8 cellular contexts compared by ENCODE assay signal in genomic region chr12:115354007-115354452, GRCh38.
DNase-seq lines count a peak whose midpoint lies in the region; ATAC-seq and TF ChIP-seq lines count a peak whose summit lies in the region.

No MANE protein-coding gene starts in this region.

- intact Hi-C loops in HCT116 (cut with micrococcal nuclease): no loop called here
- intact Hi-C loops in sigmoid colon (cut with DNase I): no loop called here

- TF ChIP-seq CTCF in HCT116 (IDR thresholded peaks at IDR 0.05 in 2 of 3, conservative IDR thresholded peaks at IDR 0.05 in 1 of 3; ENCODE audit: borderline replicate concordance in 1 of 3, insufficient read depth in 1 of 3, low read depth in 2 of 3, low read length in 2 of 3) (no peak), SK-N-SH (IDR thresholded peaks at IDR 0.05) (no peak), fibroblast of villous mesenchyme (IDR thresholded peaks at IDR 0.05; ENCODE audit: insufficient read depth, low read depth, low read length) (no peak), sigmoid colon (IDR thresholded peaks at IDR 0.05) (no peak)

- H3F3A ChIP-seq in SK-N-SH (replicated peaks; ENCODE audit: insufficient read depth): no peaks in the 10 kb centered on the region

- H3K79me2 ChIP-seq in HCT116 (ENCODE audit: insufficient read depth, low read length) (no peaks in the 10 kb centered on the region), SK-N-SH (ENCODE audit: insufficient read depth) (no peaks in the 10 kb centered on the region)

- WGBS in SK-N-SH (ENCODE audit: low lambda C conversion rate): 8% methylated on average over 4 of the region's 4 CpGs
- 36 to 67% methylated on average over 4 of the region's 4 CpGs for WGBS in sigmoid colon, 2 donors

- H3K27ac ChIP-seq in HCT116 (ENCODE audit: low read depth, low read length): no peak overlapping the region
- peak overlapping the region; percentile 26 to 92; a peak in 3 of 4 replicates for H3K27ac ChIP-seq in SK-N-SH (ENCODE audit: low read depth in 2 of 2, low read length in 1 of 2)
- H3K27ac ChIP-seq in sigmoid colon: peak overlapping the region; percentile 59 to 80 (median 66)

- H3K9me3 ChIP-seq in HCT116 (ENCODE audit: control insufficient read depth in 1 of 2, insufficient read depth in 1 of 2, low read depth in 1 of 2, low read length in 2 of 2) (no peaks in the 10 kb centered on the region), SK-N-SH (no peaks in the 10 kb centered on the region), sigmoid colon (no peaks in the 10 kb centered on the region)

- H3K4me1 ChIP-seq in HCT116 (ENCODE audit: control insufficient read depth in 1 of 2, insufficient read depth in 2 of 2, low read length in 2 of 2): peaks cover 0 to 15% of the 10 kb centered on the region in 2 experiments; a peak in 2 of 4 replicates
- H3K4me1 ChIP-seq in SK-N-SH (ENCODE audit: control insufficient read depth in 1 of 2, insufficient read depth in 2 of 2, low read depth in 1 of 2, low read length in 1 of 2): peaks cover 0 to 9% of the 10 kb centered on the region in 2 experiments; a peak in 2 of 4 replicates
- peaks cover 0 to 12% (median 4%) of the 10 kb centered on the region in 4 donors for H3K4me1 ChIP-seq in sigmoid colon

- RAD21 ChIA-PET in HCT116 (lab: Charles Lee; ENCODE audit: low non-redundant PET in 1 of 2, low total read pairs in 2 of 2, uncharacterized antibody in 2 of 2, unreplicated experiment in 2 of 2): no interaction called here

- DNase-seq in HCT116 (ENCODE audit: low read depth, low spot score): peak; percentile 36
- DNase-seq in SK-N-SH: no peak
- DNase-seq in fibroblast of villous mesenchyme (ENCODE audit: low read depth): peak; percentile 96
- peak; percentile 90 for DNase-seq in sigmoid colon
- DNase-seq in NCI-H1092 (lab: John Stamatoyannopoulos, UW): no peak
- no peak for DNase-seq in medulla oblongata (ENCODE audit: extremely low spot score)

- no TSS peak for BruUV-seq in HCT116 (replicated peaks; lab: Mats Ljungman, UMichigan)

- TF ChIP-seq RAD21 in HCT116 (IDR thresholded peaks at IDR 0.05; ENCODE audit: low read depth) (no peak), SK-N-SH (IDR thresholded peaks at IDR 0.05; ENCODE audit: low read length) (no peak)

- H3K4me2 ChIP-seq in HCT116 (ENCODE audit: low read length) (peak overlapping the region; percentile 67), SK-N-SH (peak overlapping the region; percentile 70)

- H3K4me3 ChIP-seq in HCT116 (replicated peaks in 1 of 2; ENCODE audit: low read depth in 1 of 2, low read length in 2 of 2) (peak overlapping the region in 1 of 2 experiments; percentile 34; a peak in 1 of 4 replicates), SK-N-SH (ENCODE audit: low read depth in 2 of 2, low read length in 1 of 2) (peak overlapping the region; percentile 34 to 50; a peak in 3 of 4 replicates), fibroblast of villous mesenchyme (ENCODE audit: low read depth, low read length) (peak overlapping the region; percentile 49), sigmoid colon (peak overlapping the region; percentile 27 to 47 (median 33))

- H4K20me1 ChIP-seq in HCT116 (ENCODE audit: insufficient read depth) (no peaks in the 10 kb centered on the region), SK-N-SH (ENCODE audit: insufficient read depth) (no peaks in the 10 kb centered on the region)

- H3K27me3 ChIP-seq in HCT116 (ENCODE audit: insufficient read depth, low read length) (no peaks in the 10 kb centered on the region), SK-N-SH (ENCODE audit: insufficient read depth) (no peaks in the 10 kb centered on the region), sigmoid colon (no peaks in the 10 kb centered on the region)

- CTCF ChIA-PET in HCT116 (lab: Charles Lee) (no interaction called here), SK-N-SH (lab: Yijun Ruan, JAX) (no interaction called here)

- H3K36me3 ChIP-seq in HCT116 (ENCODE audit: control insufficient read depth in 1 of 2, insufficient read depth in 2 of 2, low read length in 2 of 2) (no peaks in the 10 kb centered on the region), SK-N-SH (replicated peaks in 1 of 2; ENCODE audit: control insufficient read depth in 1 of 2, insufficient read depth in 2 of 2, low read length in 1 of 2) (no peaks in the 10 kb centered on the region), sigmoid colon (no peaks in the 10 kb centered on the region)

- POLR2A ChIA-PET in HCT116 (lab: Charles Lee): no interaction called here
- POLR2A ChIA-PET in SK-N-SH (lab: Yijun Ruan, JAX): no interaction called here

- TF ChIP-seq POLR2A in HCT116 (IDR thresholded peaks at IDR 0.05; ENCODE audit: borderline replicate concordance, extremely low read depth, insufficient read depth, insufficient read length) (no peak), sigmoid colon (IDR thresholded peaks at IDR 0.05) (no peak)

- H3K9me2 ChIP-seq in HCT116 (ENCODE audit: insufficient read depth) (no peaks in the 10 kb centered on the region), SK-N-SH (no peaks in the 10 kb centered on the region)

- H3K9ac ChIP-seq in HCT116 (ENCODE audit: low read length) (0 out of 2 replicates have a peak overlapping the region, but pooled peaks have one; percentile 18), SK-N-SH (peak overlapping the region; percentile 76)

- TF ChIP-seq EP300 in SK-N-SH (IDR thresholded peaks at IDR 0.05; ENCODE audit: borderline replicate concordance in 1 of 2, low read depth in 1 of 2, low read length in 1 of 2) (peak in 1 of 2 experiments; percentile 71; a peak in 1 of 4 replicates), sigmoid colon (IDR thresholded peaks at IDR 0.05) (peak in 1 of 4 donors; percentile 20)

- H2AFZ ChIP-seq in HCT116 (ENCODE audit: low read depth, low read length, poor library complexity, severe bottlenecking) (peak overlapping the region; percentile 86), SK-N-SH (ENCODE audit: low read depth) (peak overlapping the region; percentile 58)

- ATAC-seq in HCT116: peak; percentile 78
- ATAC-seq in GM18858 (IDR thresholded peaks at IDR 0.05; ENCODE audit: unreplicated experiment): no peak
- ATAC-seq in HG02678 (IDR thresholded peaks at IDR 0.05; ENCODE audit: unreplicated experiment): no peak

TF ChIP-seq in HCT116, 20 proteins besides CTCF, POLR2A, EP300 and RAD21:
- TF ChIP-seq SP1 (IDR thresholded peaks at IDR 0.05; ENCODE audit: low read depth): peak; percentile 28; the same call in 1 of the 2 replicates
- TF ChIP-seq FOSL1 (IDR thresholded peaks at IDR 0.05; ENCODE audit: low read depth): peak; percentile 55
- peak; percentile 46 for TF ChIP-seq JUND (IDR thresholded peaks at IDR 0.05)
- TF ChIP-seq ELF1 (IDR thresholded peaks at IDR 0.05; ENCODE audit: borderline replicate concordance, low read depth): no peak
- TF ChIP-seq EZH2 (IDR thresholded peaks at IDR 0.05): no peak
- 0 out of 2 replicates have a peak, but pooled peaks have one; percentile 19 for TF ChIP-seq POLR2AphosphoS5 (IDR thresholded peaks at IDR 0.05; ENCODE audit: low read depth, low read length)

TF ChIP-seq in SK-N-SH, 30 proteins besides CTCF, POLR2A, EP300 and RAD21 (continues in another document):
- TF ChIP-seq TCF12 (IDR thresholded peaks at IDR 0.05): peak; percentile 62
- no peak for TF ChIP-seq TEAD4 (IDR thresholded peaks at IDR 0.05; ENCODE audit: borderline replicate concordance, insufficient read depth)
- no peak for TF ChIP-seq GATA2 (CRISPR knock-in tag; IDR thresholded peaks at IDR 0.05)
- peak; percentile 58; the same call in 1 of the 2 replicates for TF ChIP-seq TAF1 (IDR thresholded peaks at IDR 0.05; ENCODE audit: borderline replicate concordance, low read depth, low read length)
- TF ChIP-seq FOSL2 (IDR thresholded peaks at IDR 0.05; ENCODE audit: borderline replicate concordance, low read depth): peak; percentile 92
- TF ChIP-seq CHD2 (IDR thresholded peaks at IDR 0.05; ENCODE audit: low read length, partially characterized antibody): no peak
- 0 out of 2 replicates have a peak, but pooled peaks have one; percentile 52 for TF ChIP-seq REST (IDR thresholded peaks at IDR 0.05; ENCODE audit: low read depth, low read length)
- TF ChIP-seq RXRA (IDR thresholded peaks at IDR 0.05; ENCODE audit: borderline replicate concordance, low read depth): peak; percentile 38; the same call in 1 of the 2 replicates
- peak; percentile 91 for TF ChIP-seq NFIC (IDR thresholded peaks at IDR 0.05; ENCODE audit: borderline replicate concordance)
- TF ChIP-seq JUND (IDR thresholded peaks at IDR 0.05): peak; percentile 91
- TF ChIP-seq POLR2AphosphoS5 (IDR thresholded peaks at IDR 0.05; ENCODE audit: low read depth, low read length): peak; percentile 81
- peak; percentile 42; the same call in 1 of the 2 replicates for TF ChIP-seq PBX3 (IDR thresholded peaks at IDR 0.05)

Comparison
In these comparisons a context has a peak if more than half of its experiments do, and no peak if none do; other contexts are left out.
1. DNase-seq: peak in HCT116 (single experiment), fibroblast of villous mesenchyme (single experiment) and sigmoid colon (single experiment); none in SK-N-SH (single experiment), NCI-H1092 (single experiment) and medulla oblongata (single experiment).
2. Of the 11 proteins assayed by ChIP-seq in both SK-N-SH and HCT116: peak only in SK-N-SH: MAX and REST; only in HCT116: none; in both: JUND and POLR2AphosphoS5; in neither: 7.